In genomic region chr11:71189768-71190315, GRCh38 we compare ENCODE assay signal across 18 cellular contexts.
"Had no signal": no experiment of that assay in that cellular context is flagged by ENCODE, and none has a peak within 500 bp of the region (broad histone marks: within the 10 kb centered on the region; RNA-seq: fewer than 3 reads in every experiment).

No MANE protein-coding gene starts in this region.

- H3K27ac ChIP-seq: esophagus squamous epithelium, gastroesophageal sphincter, testis, transverse colon, uterus had no signal

- H3K4me3 ChIP-seq: esophagus squamous epithelium, gastroesophageal sphincter, lung, testis, transverse colon, uterus had no signal

- H3K27me3 ChIP-seq: testis, transverse colon, uterus had no signal

- H3K36me3 ChIP-seq: esophagus squamous epithelium, gastroesophageal sphincter, transverse colon, uterus had no signal

- ATAC-seq: gastroesophageal sphincter; left colon; left ventricle myocardium superior; right cardiac atrium; stimulated activated naive B cell treated with anti-CD40 and anti-IgM and Interleukin-4, amounts not matched to agents 10 μg/mL and 1 μg/mL and 100 μg/mL, for 72 hours; stimulated activated naive CD8-positive, alpha-beta T cell treated with anti-CD3 and anti-CD28 coated beads, Interleukin-15, amount 100 ng/mL, for 72 hours had no signal

- H3K9me3 ChIP-seq: esophagus squamous epithelium, gastroesophageal sphincter, testis, transverse colon, uterus had no signal

- H3K4me1 ChIP-seq: esophagus squamous epithelium, gastroesophageal sphincter, testis, uterus had no signal

- DNase-seq: dermis blood vessel endothelial cell; esophagus squamous epithelium; foreskin fibroblast; glutamatergic neuron; left ventricle myocardium superior; mesendoderm; naive B cell; right cardiac atrium; stimulated activated CD4-positive, alpha-beta T cell treated with anti-CD3 and anti-CD28 coated beads, Interleukin-2, amount 100 ng/mL, for 24 hours; stimulated activated CD4-positive, alpha-beta T cell treated with anti-CD3 and anti-CD28 coated beads, Interleukin-4, amount 100 ng/mL, for 4 hours; stimulated activated naive B cell treated with anti-CD40 and anti-IgM and Interleukin-4, amounts not matched to agents 10 μg/mL and 1 μg/mL and 100 μg/mL, for 72 hours; stimulated activated naive CD8-positive, alpha-beta T cell treated with anti-CD3 and anti-CD28 coated beads, Interleukin-15, amount 100 ng/mL, for 72 hours; testis; transverse colon; uterus had no signal
